1 cellular context compared by ENCODE assay signal in genomic region chr20:5065489-5066383, GRCh38.
TF ChIP-seq lines count a peak whose summit lies in the region.

No MANE protein-coding gene starts in this region.

TF ChIP-seq in H1, 55 proteins besides CTCF, POLR2A, EP300 and RAD21 (continued from another document):
- TF ChIP-seq CHD7 (IDR thresholded peaks at IDR 0.05; ENCODE audit: insufficient replicate concordance, low read length) (no peak), ATF2 (IDR thresholded peaks at IDR 0.05; ENCODE audit: low read length) (no peak)
